2 cellular contexts compared by ENCODE assay signal in genomic region chr14:100104006-100104352, GRCh38.
TF ChIP-seq lines count a peak whose summit lies in the region.

No MANE protein-coding gene starts in this region.

TF ChIP-seq in endothelial cell of umbilical vein, 7 proteins besides CTCF, POLR2A, EP300 and RAD21:
- TF ChIP-seq, protein P1, sequence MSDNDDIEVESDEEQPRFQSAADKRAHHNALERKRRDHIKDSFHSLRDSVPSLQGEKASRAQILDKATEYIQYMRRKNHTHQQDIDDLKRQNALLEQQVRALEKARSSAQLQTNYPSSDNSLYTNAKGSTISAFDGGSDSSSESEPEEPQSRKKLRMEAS (IDR thresholded peaks at IDR 0.05; ENCODE audit: insufficient read depth, insufficient read length): no peak
- TF ChIP-seq POLR2AphosphoS5 (IDR thresholded peaks at IDR 0.05; ENCODE audit: insufficient read depth, low read depth, low read length): no peak
- no peak for TF ChIP-seq JUN (IDR thresholded peaks at IDR 0.05; ENCODE audit: borderline replicate concordance, insufficient read depth, insufficient read length, low read depth)
- TF ChIP-seq FOS (IDR thresholded peaks at IDR 0.05; ENCODE audit: borderline replicate concordance, insufficient read depth, low read length): no peak
- TF ChIP-seq EZH2 (IDR thresholded peaks at IDR 0.05; ENCODE audit: borderline replicate concordance, low read depth, low read length, severe bottlenecking): no peak
- no peak for TF ChIP-seq MYC (IDR thresholded peaks at IDR 0.05; ENCODE audit: low read depth, low read length)
- TF ChIP-seq GATA2 (IDR thresholded peaks at IDR 0.05; ENCODE audit: insufficient read depth, insufficient read length, low read depth, low read length): no peak

TF ChIP-seq in GM12891, 5 proteins besides CTCF, POLR2A, EP300 and RAD21:
- no peak for TF ChIP-seq PAX5 (IDR thresholded peaks at IDR 0.05; ENCODE audit: insufficient read depth, low read length, severe bottlenecking)
- TF ChIP-seq POLR2AphosphoS5 (IDR thresholded peaks at IDR 0.05; ENCODE audit: low read depth, low read length): no peak
TF ChIP-seq in GM12891: peak in this region for 0.
